In the genomic region with DNA sequence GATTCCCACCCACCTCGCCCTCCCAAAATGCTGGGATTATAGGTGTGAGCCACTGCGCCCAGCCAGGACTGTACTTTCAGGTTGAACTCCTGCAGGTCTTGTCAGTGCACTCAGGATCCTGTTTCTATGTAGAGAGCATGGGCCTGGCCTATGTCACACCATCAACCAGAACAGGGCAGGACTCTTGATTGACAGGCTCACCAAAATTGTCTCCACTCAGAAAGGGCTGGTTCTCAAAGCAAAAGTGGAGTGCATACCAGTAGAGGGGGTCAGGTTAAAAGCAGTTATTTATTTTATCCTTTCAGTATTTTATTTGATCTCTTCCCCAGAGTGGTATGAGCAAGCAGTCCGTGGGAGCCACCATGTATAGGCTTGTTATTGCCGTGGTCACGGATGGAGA, we compare ENCODE assay signal across 38 cellular contexts. TPM values are rescaled to one million over a fixed set of nuclear protein-coding genes. Genes with fewer than 3 reads are reported as not detected.
"Had no signal": no experiment of that assay in that cellular context is flagged by ENCODE, and none has a peak within 500 bp of the region (broad histone marks: within the 10 kb centered on the region; RNA-seq: fewer than 3 reads in every experiment).

No MANE protein-coding gene starts in this region.

- H3K4me1 ChIP-seq: ascending aorta had no signal

- DNase-seq: activated B cell treated with CpG ODN at 0.5 μM for 24 hours; activated CD4-positive, alpha-beta memory T cell treated with anti-CD3 and anti-CD28 coated beads for 36 hours; activated CD4-positive, alpha-beta T cell treated with anti-CD3 and anti-CD28 coated beads for 4 hours; activated CD4-positive, alpha-beta T cell treated with anti-CD3 and anti-CD28 coated beads, Interleukin-2, amount 10 ng/mL, durations not matched to agents 24 days and 14 days; activated CD4-positive, alpha-beta T cell treated with anti-CD3 and anti-CD28 coated beads, Interleukin-2, amount 50 U/mL, for 1 hour; activated CD4-positive, alpha-beta T cell treated with anti-CD3 and anti-CD28 coated beads, Interleukin-2, amount 50 U/mL, for 4 hours; activated CD4-positive, CD25-positive, alpha-beta regulatory T cell treated with anti-CD3 and anti-CD28 coated beads, Interleukin-2, amount 50 U/mL, for 72 hours; activated CD8-positive, alpha-beta memory T cell treated with anti-CD3 and anti-CD28 coated beads, Interleukin-2, amount 50 U/mL, for 4 hours; activated CD8-positive, alpha-beta T cell treated with anti-CD3 and anti-CD28 coated beads for 36 hours; activated effector memory CD4-positive, alpha-beta T cell treated with anti-CD3 and anti-CD28 coated beads, Interleukin-2, amount 50 U/mL, for 16 hours; activated gamma-delta T cell treated with Interleukin-2 at 50 U/mL for 16 hours; activated naive CD4-positive, alpha-beta T cell; activated naive CD4-positive, alpha-beta T cell treated with anti-CD3 and anti-CD28 coated beads for 36 hours; activated naive CD4-positive, alpha-beta T cell treated with anti-CD3 and anti-CD28 coated beads, Interleukin-2, amount 50 U/mL, for 16 hours; activated naive CD8-positive, alpha-beta T cell treated with anti-CD3 and anti-CD28 coated beads, Interleukin-2, amount 10 ng/mL, durations not matched to agents 7 days and 5 days; activated naive CD8-positive, alpha-beta T cell treated with anti-CD3 and anti-CD28 coated beads, Interleukin-2, amount 50 U/mL, for 24 hours; activated T-cell treated with anti-CD3 and anti-CD28 coated beads for 4 hours; activated T-cell treated with anti-CD3 and anti-CD28 coated beads, Interleukin-2, amount 50 U/mL, for 1 hour; activated T-cell treated with anti-CD3 and anti-CD28 coated beads, Interleukin-2, amount 50 U/mL, for 4 hours; activated T-cell treated with anti-CD3 and anti-CD28 coated beads, Interleukin-2, amount 50 U/mL, for 72 hours; amygdala; anterior cingulate cortex; caudate nucleus; cerebellar nuclear complex; T-helper 2 cell; T-helper 9 cell had no signal

- H3K4me3 Mint-ChIP-seq: activated B cell treated with CpG ODN at 0.5 μM for 24 hours; activated CD4-positive, alpha-beta memory T cell treated with anti-CD3 and anti-CD28 coated beads for 36 hours; activated CD4-positive, alpha-beta T cell treated with anti-CD3 and anti-CD28 coated beads, Interleukin-2, amount 10 ng/mL, durations not matched to agents 24 days and 14 days; activated CD8-positive, alpha-beta T cell treated with anti-CD3 and anti-CD28 coated beads for 36 hours; activated naive CD4-positive, alpha-beta T cell treated with anti-CD3 and anti-CD28 coated beads for 36 hours; activated naive CD8-positive, alpha-beta T cell treated with anti-CD3 and anti-CD28 coated beads, Interleukin-2, amount 10 ng/mL, durations not matched to agents 7 days and 5 days; activated naive CD8-positive, alpha-beta T cell treated with anti-CD3 and anti-CD28 coated beads, Interleukin-2, amount 50 U/mL, for 24 hours; activated T-cell treated with anti-CD3 and anti-CD28 coated beads, Interleukin-2, amount 50 U/mL, for 4 hours; activated T-cell treated with anti-CD3 and anti-CD28 coated beads, Interleukin-2, amount 50 U/mL, for 72 hours; activated T-helper 1 cell treated with anti-CD3 and anti-CD28 coated beads, Interleukin-12 subunit alpha, Interleukin-12 subunit beta, Interleukin-2, Interleukin-4 antibody, amounts not matched to agents 30 ng/mL and 10 ng/mL and 1 ng/mL, durations not matched to agents 14 hours and 24 hours and 36 hours; activated T-helper 17 cell treated with anti-CD3 and anti-CD28 coated beads, Interleukin-2, amount 50 U/mL, for 72 hours; brain; central memory CD8-positive, alpha-beta T cell; T-helper 1 cell treated with Interleukin-12 subunit alpha and Interleukin-12 subunit beta and Interleukin-4 antibody, amounts not matched to agents 30 μg/mL and 1 μg/mL, for 36 hours; T-helper 2 cell treated with Interferon-gamma antibody and Interleukin-4, amounts not matched to agents 5 μg/mL and 100 μg/mL, for 36 hours had no signal

- H3K27ac Mint-ChIP-seq: activated B cell treated with CpG ODN at 0.5 μM for 24 hours; activated CD4-positive, alpha-beta memory T cell treated with anti-CD3 and anti-CD28 coated beads for 36 hours; activated CD4-positive, alpha-beta T cell treated with anti-CD3 and anti-CD28 coated beads, Interleukin-2, amount 10 ng/mL, durations not matched to agents 24 days and 14 days; activated CD8-positive, alpha-beta T cell treated with anti-CD3 and anti-CD28 coated beads for 36 hours; activated naive CD4-positive, alpha-beta T cell treated with anti-CD3 and anti-CD28 coated beads for 36 hours; activated naive CD4-positive, alpha-beta T cell treated with anti-CD3 and anti-CD28 coated beads, Interleukin-2, amount 50 U/mL, for 72 hours; activated naive CD8-positive, alpha-beta T cell treated with anti-CD3 and anti-CD28 coated beads, Interleukin-2, amount 10 ng/mL, durations not matched to agents 7 days and 5 days; activated naive CD8-positive, alpha-beta T cell treated with anti-CD3 and anti-CD28 coated beads, Interleukin-2, amount 50 U/mL, for 24 hours; activated T-cell treated with anti-CD3 and anti-CD28 coated beads, Interleukin-2, amount 50 U/mL, for 72 hours; activated T-helper 1 cell treated with anti-CD3 and anti-CD28 coated beads, Interleukin-12 subunit alpha, Interleukin-12 subunit beta, Interleukin-2, Interleukin-4 antibody, amounts not matched to agents 30 ng/mL and 10 ng/mL and 1 ng/mL, durations not matched to agents 14 hours and 24 hours and 36 hours; activated T-helper 17 cell treated with anti-CD3 and anti-CD28 coated beads, Interleukin-2, amount 50 U/mL, for 72 hours; brain; T-helper 1 cell treated with Interleukin-12 subunit alpha and Interleukin-12 subunit beta and Interleukin-4 antibody, amounts not matched to agents 30 μg/mL and 1 μg/mL, for 36 hours; T-helper 2 cell treated with Interferon-gamma antibody and Interleukin-4, amounts not matched to agents 5 μg/mL and 100 μg/mL, for 36 hours had no signal

- H3K4me3 ChIP-seq: ascending aorta, cardiac muscle cell had no signal

- H3K27me3 ChIP-seq: ascending aorta, cardiac muscle cell had no signal

- H3K27ac ChIP-seq: ascending aorta, cardiac muscle cell, VCaP had no signal

- H3K36me3 Mint-ChIP-seq: activated CD4-positive, alpha-beta memory T cell treated with anti-CD3 and anti-CD28 coated beads for 36 hours; activated naive CD4-positive, alpha-beta T cell treated with anti-CD3 and anti-CD28 coated beads, Interleukin-2, amount 50 U/mL, for 72 hours; activated naive CD8-positive, alpha-beta T cell treated with anti-CD3 and anti-CD28 coated beads, Interleukin-2, amount 10 ng/mL, durations not matched to agents 7 days and 5 days; brain had no signal

- H3K9me3 Mint-ChIP-seq: activated B cell treated with CpG ODN at 0.5 μM for 24 hours; activated CD4-positive, alpha-beta memory T cell treated with anti-CD3 and anti-CD28 coated beads for 36 hours; activated CD4-positive, alpha-beta T cell treated with anti-CD3 and anti-CD28 coated beads, Interleukin-2, amount 10 ng/mL, durations not matched to agents 24 days and 14 days; activated CD8-positive, alpha-beta T cell treated with anti-CD3 and anti-CD28 coated beads for 36 hours; activated naive CD4-positive, alpha-beta T cell treated with anti-CD3 and anti-CD28 coated beads for 36 hours; activated naive CD4-positive, alpha-beta T cell treated with anti-CD3 and anti-CD28 coated beads, Interleukin-2, amount 50 U/mL, for 72 hours; activated naive CD8-positive, alpha-beta T cell treated with anti-CD3 and anti-CD28 coated beads, Interleukin-2, amount 10 ng/mL, durations not matched to agents 7 days and 5 days; activated naive CD8-positive, alpha-beta T cell treated with anti-CD3 and anti-CD28 coated beads, Interleukin-2, amount 50 U/mL, for 24 hours; activated T-cell treated with anti-CD3 and anti-CD28 coated beads, Interleukin-2, amount 50 U/mL, for 4 hours; activated T-cell treated with anti-CD3 and anti-CD28 coated beads, Interleukin-2, amount 50 U/mL, for 72 hours; activated T-helper 1 cell treated with anti-CD3 and anti-CD28 coated beads, Interleukin-12 subunit alpha, Interleukin-12 subunit beta, Interleukin-2, Interleukin-4 antibody, amounts not matched to agents 30 ng/mL and 10 ng/mL and 1 ng/mL, durations not matched to agents 14 hours and 24 hours and 36 hours; activated T-helper 17 cell treated with anti-CD3 and anti-CD28 coated beads, Interleukin-2, amount 50 U/mL, for 72 hours; brain; central memory CD8-positive, alpha-beta T cell; T-helper 1 cell treated with Interleukin-12 subunit alpha and Interleukin-12 subunit beta and Interleukin-4 antibody, amounts not matched to agents 30 μg/mL and 1 μg/mL, for 36 hours; T-helper 2 cell treated with Interferon-gamma antibody and Interleukin-4, amounts not matched to agents 5 μg/mL and 100 μg/mL, for 36 hours had no signal

- H3K9me3 ChIP-seq: ascending aorta had no signal

- H3K36me3 ChIP-seq: ascending aorta, cardiac muscle cell had no signal

- ATAC-seq: activated CD8-positive, alpha-beta T cell treated with anti-CD3 and anti-CD28 coated beads for 36 hours; activated naive CD4-positive, alpha-beta T cell treated with anti-CD3 and anti-CD28 coated beads, Interleukin-2, amount 50 U/mL, for 72 hours; activated naive CD8-positive, alpha-beta T cell treated with anti-CD3 and anti-CD28 coated beads, Interleukin-2, amount 50 U/mL, for 24 hours; activated T-cell treated with anti-CD3 and anti-CD28 coated beads, Interleukin-2, amount 50 U/mL, for 4 hours; activated T-cell treated with anti-CD3 and anti-CD28 coated beads, Interleukin-2, amount 50 U/mL, for 72 hours; activated T-helper 17 cell treated with anti-CD3 and anti-CD28 coated beads, Interleukin-2, amount 50 U/mL, for 72 hours had no signal

RNA-seq across cellular contexts. Expression of a gene that starts 27.4 kb away (rescaled TPM):
- total RNA-seq: activated B cell treated with CpG ODN at 0.5 μM for 24 hours; activated CD4-positive, alpha-beta memory T cell treated with anti-CD3 and anti-CD28 coated beads for 36 hours; activated CD8-positive, alpha-beta T cell treated with anti-CD3 and anti-CD28 coated beads for 36 hours; activated naive CD4-positive, alpha-beta T cell treated with anti-CD3 and anti-CD28 coated beads for 36 hours; activated naive CD4-positive, alpha-beta T cell treated with anti-CD3 and anti-CD28 coated beads, Interleukin-2, amount 50 U/mL, for 72 hours; activated T-cell treated with anti-CD3 and anti-CD28 coated beads, Interleukin-2, amount 50 U/mL, for 72 hours; activated T-helper 1 cell treated with anti-CD3 and anti-CD28 coated beads, Interleukin-12 subunit alpha, Interleukin-12 subunit beta, Interleukin-2, Interleukin-4 antibody, amounts not matched to agents 30 ng/mL and 10 ng/mL and 1 ng/mL, durations not matched to agents 14 hours and 24 hours and 36 hours; activated T-helper 17 cell treated with anti-CD3 and anti-CD28 coated beads, Interleukin-2, amount 50 U/mL, for 72 hours; ascending aorta; bronchial epithelial cell; chondrocyte had no signal
- polyA plus RNA-seq: cardiac muscle cell had no signal
